In the genomic region with DNA sequence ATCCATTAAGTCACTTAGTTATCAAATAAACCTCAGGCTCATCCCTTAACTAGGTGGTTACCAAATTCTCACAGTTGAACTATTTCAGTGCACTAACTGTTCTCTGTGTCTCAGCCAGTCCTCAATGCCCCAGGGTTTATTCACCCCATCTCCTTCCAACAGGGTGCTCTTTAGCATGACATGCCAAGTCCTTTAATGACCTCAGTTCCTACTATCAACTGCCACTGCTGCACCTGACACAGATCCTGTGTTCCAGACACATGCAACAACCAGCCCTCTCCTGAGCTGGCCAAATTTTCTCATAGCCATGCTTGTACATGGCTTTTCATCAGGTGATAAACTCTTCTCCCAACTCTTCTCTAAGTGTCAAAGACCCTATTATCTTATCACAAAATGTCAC, we compare ENCODE assay signal across 31 cellular contexts.
"Had no signal": no experiment of that assay in that cellular context is flagged by ENCODE, and none has a peak within 500 bp of the region (broad histone marks: within the 10 kb centered on the region; RNA-seq: fewer than 3 reads in every experiment).

No MANE protein-coding gene starts in this region.

- H3K4me1 Mint-ChIP-seq: activated B cell treated with CpG ODN at 0.5 μM for 24 hours; activated naive CD4-positive, alpha-beta T cell treated with anti-CD3 and anti-CD28 coated beads, Interleukin-2, amount 50 U/mL, for 24 hours; activated T-helper 17 cell treated with anti-CD3 and anti-CD28 coated beads, Interleukin-2, amount 50 U/mL, for 72 hours; IgD-negative memory B cell had no signal

- H3K27me3 Mint-ChIP-seq: activated B cell treated with CpG ODN at 0.5 μM for 24 hours; activated CD4-positive, alpha-beta memory T cell treated with anti-CD3 and anti-CD28 coated beads for 36 hours; activated naive CD4-positive, alpha-beta T cell treated with anti-CD3 and anti-CD28 coated beads, Interleukin-2, amount 50 U/mL, for 24 hours; activated naive CD8-positive, alpha-beta T cell treated with anti-CD3 and anti-CD28 coated beads, Interleukin-2, amount 10 ng/mL, durations not matched to agents 7 days and 5 days; activated T-helper 17 cell treated with anti-CD3 and anti-CD28 coated beads, Interleukin-2, amount 50 U/mL, for 72 hours; IgD-negative memory B cell had no signal

- H3K36me3 Mint-ChIP-seq: IgD-negative memory B cell had no signal

- H3K27me3 ChIP-seq: ascending aorta, Peyer's patch had no signal

- H3K4me3 Mint-ChIP-seq: activated B cell treated with CpG ODN at 0.5 μM for 24 hours; activated CD4-positive, alpha-beta memory T cell treated with anti-CD3 and anti-CD28 coated beads for 36 hours; activated naive CD4-positive, alpha-beta T cell treated with anti-CD3 and anti-CD28 coated beads, Interleukin-2, amount 50 U/mL, for 24 hours; activated naive CD8-positive, alpha-beta T cell treated with anti-CD3 and anti-CD28 coated beads, Interleukin-2, amount 10 ng/mL, durations not matched to agents 7 days and 5 days; activated T-cell treated with anti-CD3 and anti-CD28 coated beads, Interleukin-2, amount 50 U/mL, for 72 hours; activated T-helper 17 cell treated with anti-CD3 and anti-CD28 coated beads, Interleukin-2, amount 50 U/mL, for 72 hours; IgD-negative memory B cell had no signal

- H3K27ac ChIP-seq: ascending aorta, Peyer's patch, VCaP had no signal

- DNase-seq: activated B cell treated with CpG ODN at 0.5 μM for 24 hours; activated CD4-positive, alpha-beta memory T cell treated with anti-CD3 and anti-CD28 coated beads for 36 hours; activated CD4-positive, alpha-beta T cell treated with anti-CD3 and anti-CD28 coated beads for 4 hours; activated CD4-positive, alpha-beta T cell treated with anti-CD3 and anti-CD28 coated beads, Interleukin-2, amount 50 U/mL, for 1 hour; activated CD4-positive, CD25-positive, alpha-beta regulatory T cell treated with anti-CD3 and anti-CD28 coated beads, Interleukin-2, amount 50 U/mL, for 72 hours; activated CD8-positive, alpha-beta memory T cell treated with anti-CD3 and anti-CD28 coated beads, Interleukin-2, amount 50 U/mL, for 4 hours; activated effector memory CD4-positive, alpha-beta T cell treated with anti-CD3 and anti-CD28 coated beads, Interleukin-2, amount 50 U/mL, for 16 hours; activated naive CD4-positive, alpha-beta T cell; activated naive CD8-positive, alpha-beta T cell treated with anti-CD3 and anti-CD28 coated beads, Interleukin-2, amount 10 ng/mL, durations not matched to agents 7 days and 5 days; activated T-cell treated with anti-CD3 and anti-CD28 coated beads for 4 hours; activated T-cell treated with anti-CD3 and anti-CD28 coated beads, Interleukin-2, amount 50 U/mL, for 72 hours; amygdala; caudate nucleus; Karpas-422; KBM-7; NCI-H1105; NCI-H1417 treated with DMSO at 0.1 percent for 48 hours; NCI-H1930; NCI-H345; NCI-H524 treated with DMSO at 0.1 percent for 48 hours; Peyer's patch; RPMI8226; SW 1271; T-helper 1 cell; T-helper 2 cell; T-helper 9 cell had no signal

- H3K4me3 ChIP-seq: ascending aorta, Peyer's patch had no signal

- H3K9me3 Mint-ChIP-seq: activated B cell treated with CpG ODN at 0.5 μM for 24 hours; activated CD4-positive, alpha-beta memory T cell treated with anti-CD3 and anti-CD28 coated beads for 36 hours; activated naive CD4-positive, alpha-beta T cell treated with anti-CD3 and anti-CD28 coated beads, Interleukin-2, amount 50 U/mL, for 24 hours; activated naive CD8-positive, alpha-beta T cell treated with anti-CD3 and anti-CD28 coated beads, Interleukin-2, amount 10 ng/mL, durations not matched to agents 7 days and 5 days; activated T-cell treated with anti-CD3 and anti-CD28 coated beads, Interleukin-2, amount 50 U/mL, for 72 hours; activated T-helper 17 cell treated with anti-CD3 and anti-CD28 coated beads, Interleukin-2, amount 50 U/mL, for 72 hours; IgD-negative memory B cell had no signal

- H3K27ac Mint-ChIP-seq: activated B cell treated with CpG ODN at 0.5 μM for 24 hours; activated CD4-positive, alpha-beta memory T cell treated with anti-CD3 and anti-CD28 coated beads for 36 hours; activated naive CD4-positive, alpha-beta T cell treated with anti-CD3 and anti-CD28 coated beads, Interleukin-2, amount 50 U/mL, for 24 hours; activated naive CD8-positive, alpha-beta T cell treated with anti-CD3 and anti-CD28 coated beads, Interleukin-2, amount 10 ng/mL, durations not matched to agents 7 days and 5 days; activated T-cell treated with anti-CD3 and anti-CD28 coated beads, Interleukin-2, amount 50 U/mL, for 72 hours; activated T-helper 17 cell treated with anti-CD3 and anti-CD28 coated beads, Interleukin-2, amount 50 U/mL, for 72 hours; IgD-negative memory B cell had no signal

- H3K4me1 ChIP-seq: ascending aorta, Peyer's patch had no signal

- H3K9me3 ChIP-seq: ascending aorta, Peyer's patch had no signal
